8 cellular contexts compared by ENCODE assay signal in the genomic region with DNA sequence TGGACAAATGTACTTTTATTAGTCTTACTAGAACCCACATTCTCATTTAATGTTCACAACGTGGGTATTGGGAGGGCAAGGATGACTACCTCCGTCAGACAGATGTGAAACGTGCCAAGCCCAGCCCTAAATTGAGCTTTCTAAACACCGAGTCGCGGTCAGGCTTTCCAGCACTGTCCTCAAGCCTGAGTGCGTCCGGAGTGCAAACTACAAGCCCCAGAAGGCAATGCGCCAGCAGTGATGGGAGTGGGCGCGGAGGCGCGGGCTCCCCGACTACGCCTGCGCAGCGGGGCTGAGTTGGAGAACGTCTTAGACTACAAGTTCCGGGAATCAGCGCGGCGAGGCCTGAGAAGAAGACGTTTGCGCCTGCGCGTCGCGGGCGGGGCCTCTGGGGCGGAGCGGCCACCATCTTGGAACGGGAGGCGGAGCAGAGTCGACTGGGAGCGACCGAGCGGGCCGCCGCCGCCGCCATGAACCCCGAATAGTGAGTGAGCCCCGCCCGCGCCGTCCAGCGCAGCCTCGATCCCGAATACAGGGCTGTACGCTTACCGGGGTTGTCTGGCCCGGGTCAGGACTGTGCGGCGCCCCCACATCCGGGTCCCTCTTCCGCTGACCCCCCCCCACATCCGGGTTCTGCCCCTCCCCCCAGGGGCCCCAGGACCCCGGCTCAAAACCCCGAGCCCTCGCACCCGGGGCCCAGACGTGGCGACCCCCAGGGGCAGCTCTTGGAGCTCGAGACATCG.
DNase-seq lines count a peak whose midpoint lies in the region; ATAC-seq and FAIRE-seq lines count a peak whose summit lies in the region.

Gene RAB1B (plus strand): TSS at position 430 of the 743 bp plus-strand sequence. CDS start 41 bp downstream, at position 471.

- peaks cover 49 to 51% of the 10 kb centered on the region in 2 donors for H3K4me1 Mint-ChIP-seq in effector memory CD8-positive, alpha-beta T cell (ENCODE audit: low read depth in 2 of 2)

- DNase-seq in COLO829 (ENCODE audit: low spot score), result peak; percentile 99
- DNase-seq in HTR-8/SVneo (ENCODE audit: insufficient read length, low spot score), result peak; percentile 100
- DNase-seq in NOMO-1 treated with dmso at 0.1 percent for 144 hours (lab: John Stamatoyannopoulos, UW; ENCODE audit: unreplicated experiment), result peak; percentile 98
- peak; percentile 99 to 100 (median 99) for DNase-seq in activated CD8-positive, alpha-beta memory T cell treated with anti-CD3 and anti-CD28 coated beads for 48 hours (ENCODE audit: low read depth in 2 of 3, low spot score in 2 of 3)
- DNase-seq in effector memory CD8-positive, alpha-beta T cell, result peak; percentile 99 to 100 (median 99)
- peak; percentile 100 for DNase-seq in medulla oblongata (ENCODE audit: extremely low spot score)
- peak; percentile 100 for DNase-seq in stimulated activated CD8-positive, alpha-beta memory T cell treated with anti-CD3 and anti-CD28 coated beads, Interleukin-12 subunit alpha, Interleukin-12 subunit beta, amount 100 ng/mL, for 1 hour (ENCODE audit: low read depth)

- no peaks in the 10 kb centered on the region for H3K27me3 Mint-ChIP-seq in effector memory CD8-positive, alpha-beta T cell

- H3K36me3 Mint-ChIP-seq in effector memory CD8-positive, alpha-beta T cell (ENCODE audit: insufficient read depth), result peaks cover 68% of the 10 kb centered on the region

- no peaks in the 10 kb centered on the region for H3K9me3 Mint-ChIP-seq in effector memory CD8-positive, alpha-beta T cell

- peak within 1 kb of the TSS; percentile 89 to 97 for H3K27ac Mint-ChIP-seq in effector memory CD8-positive, alpha-beta T cell

- FAIRE-seq in HTR-8/SVneo (lab: Jason Lieb, UNC), result peak; percentile 100

- ATAC-seq in GM21367 (IDR thresholded peaks at IDR 0.05; ENCODE audit: unreplicated experiment), result peak; percentile 69
- peak; percentile 79 for ATAC-seq in effector memory CD8-positive, alpha-beta T cell (replicated peaks)

- peak within 1 kb of the TSS; percentile 93 to 96 for H3K4me3 Mint-ChIP-seq in effector memory CD8-positive, alpha-beta T cell

Comparison
In these comparisons a context has a peak if more than half of its experiments do, and no peak if none do; other contexts are left out.
1. Peak in every context shown above with its lines: DNase-seq and ATAC-seq.